ENCODE assay signal across 8 cellular contexts in genomic region chr6:110178626-110179405, GRCh38. TPM values are rescaled to one million over a fixed set of nuclear protein-coding genes. Genes with fewer than 3 reads are reported as not detected.
DNase-seq lines count a peak whose midpoint lies in the region; ATAC-seq and TF ChIP-seq lines count a peak whose summit lies in the region.

No MANE protein-coding gene starts in this region.

- H3K9me3 ChIP-seq in H9 (ENCODE audit: control insufficient read depth, low read depth, low read length) (no peaks in the 10 kb centered on the region), left ventricle myocardium inferior (replicated peaks) (no peaks in the 10 kb centered on the region), upper lobe of left lung (no peaks in the 10 kb centered on the region)

- intact Hi-C loops in left ventricle myocardium inferior (cut with micrococcal nuclease) (loop anchor here (5.0 kb wide), 1 partner anchor 213 kb away; no protein-coding TSS in a partner anchor), posterior cingulate gyrus (cut with DNase I) (loop anchor here (5.0 kb wide), 2 partner anchors 213 to 487 kb away; partner anchors contain the start of genes AK9 and FIG4)

- H4K91ac ChIP-seq in H9 (ENCODE audit: insufficient read length, low read depth, low read length), result no peak overlapping the region

- H3K14ac ChIP-seq in H9 (ENCODE audit: insufficient read depth, low read length), result no peak overlapping the region; the same call in 1 of the 2 replicates

- H3K4me3 Mint-ChIP-seq in H9, result peak overlapping the region in 1 of 2 experiments; percentile 86; a peak in 4 of 5 replicates

- peak overlapping the region; percentile 70 for H3K9ac ChIP-seq in H9 (ENCODE audit: extremely low read depth, insufficient read length, low read length)

- H3K9me3 Mint-ChIP-seq in H9, result no peaks in the 10 kb centered on the region

- H3K27ac ChIP-seq in H9 (ENCODE audit: insufficient read length, low read depth, low read length) (no peak overlapping the region), left ventricle myocardium inferior (replicated peaks) (peak overlapping the region; percentile 91), upper lobe of left lung (peak overlapping the region; percentile 67 to 91 (median 85))

- TF ChIP-seq EP300 in upper lobe of left lung (IDR thresholded peaks at IDR 0.05), result no peak

- H3K4me1 Mint-ChIP-seq in H9, result peaks cover 12 to 14% of the 10 kb centered on the region in 2 experiments

- H3K4me1 ChIP-seq in H9 (ENCODE audit: insufficient read depth, low read length) (no peaks in the 10 kb centered on the region; the same call in 1 of the 2 replicates), left ventricle myocardium inferior (peaks cover 54% of the 10 kb centered on the region), upper lobe of left lung (peaks cover 29 to 37% (median 33%) of the 10 kb centered on the region in 4 donors)

- no peak overlapping the region for H2BK15ac ChIP-seq in H9 (ENCODE audit: low read depth, low read length)

- H3K23me2 ChIP-seq in H9 (ENCODE audit: insufficient read length, low read depth, low read length, poor library complexity, severe bottlenecking), result peaks cover 7% of the 10 kb centered on the region

- peaks cover 24% of the 10 kb centered on the region; the same call in 1 of the 2 replicates for H3K79me2 ChIP-seq in H9 (ENCODE audit: insufficient read depth, low read length)

- H2BK12ac ChIP-seq in H9 (ENCODE audit: insufficient read length, low read depth, low read length), result no peak overlapping the region

- H3T11ph ChIP-seq in H9 (ENCODE audit: low read length), result no peak overlapping the region

- no peaks in the 10 kb centered on the region for H4K20me1 ChIP-seq in H9 (ENCODE audit: control insufficient read depth, insufficient read depth, insufficient read length)

- no peak overlapping the region for H3K4ac ChIP-seq in H9 (ENCODE audit: low read depth, low read length)

- H2AK5ac ChIP-seq in H9 (ENCODE audit: insufficient read length, low read length), result no peak overlapping the region

- no peak overlapping the region for H2BK120ac ChIP-seq in H9 (ENCODE audit: low read depth, low read length, poor library complexity, severe bottlenecking)

- peaks cover 2% of the 10 kb centered on the region for H3K79me1 ChIP-seq in H9 (ENCODE audit: insufficient read depth, low read depth, low read length, poor library complexity, severe bottlenecking)

- peak overlapping the region; percentile 89 for H3K4me2 ChIP-seq in H9 (ENCODE audit: insufficient read depth, insufficient read length, low read length)

- H3K18ac ChIP-seq in H9 (ENCODE audit: insufficient read length, low read depth, low read length), result no peak overlapping the region

- H2BK5ac ChIP-seq in H9 (ENCODE audit: insufficient read length, low read length), result no peak overlapping the region

- no peak overlapping the region for H3K23ac ChIP-seq in H9 (ENCODE audit: insufficient read length, low read depth, low read length)

- no peak overlapping the region for H4K8ac ChIP-seq in H9 (replicated peaks; ENCODE audit: insufficient read length, low read depth, low read length)

- H3K27me3 ChIP-seq in H9 (ENCODE audit: insufficient read depth, low read length), result no peaks in the 10 kb centered on the region
- H3K27me3 ChIP-seq in left ventricle myocardium inferior (ENCODE audit: low read depth), result no peaks in the 10 kb centered on the region
- H3K27me3 ChIP-seq in upper lobe of left lung, result no peaks in the 10 kb centered on the region

- H3K4me3 ChIP-seq in left ventricle myocardium inferior, result peak overlapping the region; percentile 94
- peak overlapping the region; percentile 72 to 90 (median 84) for H3K4me3 ChIP-seq in upper lobe of left lung

- no peaks in the 10 kb centered on the region for H3K36me3 Mint-ChIP-seq in H9 (ENCODE audit: insufficient read depth in 1 of 3, low read depth in 3 of 3)

- no peak overlapping the region for H4K5ac ChIP-seq in H9 (ENCODE audit: insufficient read length, low read depth, low read length)

- H3K27ac Mint-ChIP-seq in H9, result peak overlapping the region in 1 of 3 experiments; percentile 50; a peak in 1 of 7 replicates

- no peaks in the 10 kb centered on the region for H3K36me3 ChIP-seq in left ventricle myocardium inferior
- no peaks in the 10 kb centered on the region for H3K36me3 ChIP-seq in upper lobe of left lung

- WGBS in H9 (ENCODE audit: extremely low coverage, insufficient read length, low lambda C conversion rate), result no CpG with 5 or more reads among the region's 66 CpGs
- 1 to 2% methylated on average over 10 to 43 of the region's 66 CpGs for WGBS in upper lobe of left lung, 2 donors

- no peaks in the 10 kb centered on the region for H3K27me3 Mint-ChIP-seq in H9 (ENCODE audit: low read depth)

- DNase-seq in D341Med (ENCODE audit: low spot score), result peak; percentile 69
- DNase-seq in H9, result peak; percentile 43
- DNase-seq in NCI-H1417 (lab: John Stamatoyannopoulos, UW), result peak; percentile 72 to 92 (median 84)
- peak; percentile 49 for DNase-seq in T follicular helper cell (ENCODE audit: low read depth)
- DNase-seq in amniotic epithelial cell (ENCODE audit: low read depth), result peak; percentile 67
- peak; percentile 15 for DNase-seq in left ventricle myocardium inferior
- peak; percentile 24 to 88 (median 48) for DNase-seq in posterior cingulate gyrus
- peak; percentile 33 to 91 for DNase-seq in upper lobe of left lung

- no peak overlapping the region for H2AFZ ChIP-seq in H9 (ENCODE audit: low read length)

- no peak for TF ChIP-seq POLR2A in upper lobe of left lung (IDR thresholded peaks at IDR 0.05)

- ATAC-seq in upper lobe of left lung (ENCODE audit: low FRiP score in 2 of 2), result peak in 1 of 2 donors; percentile 16

- no peak overlapping the region for H2BK20ac ChIP-seq in H9 (ENCODE audit: low read depth, low read length, poor library complexity, severe bottlenecking)

- H3K56ac ChIP-seq in H9 (ENCODE audit: insufficient read length, low read depth, low read length), result no peak overlapping the region

- TF ChIP-seq CTCF in H9 (conservative IDR thresholded peaks at IDR 0.05) (peak; percentile 63), left ventricle myocardium inferior (IDR thresholded peaks at IDR 0.05; ENCODE audit: borderline replicate concordance) (peak; percentile 73), upper lobe of left lung (IDR thresholded peaks at IDR 0.05) (peak in 4 of 6 experiments; percentile 33 to 64 (median 42))

RNA-seq across cellular contexts. Expression of gene WASF1, which starts 0.7 kb away (rescaled TPM):
- 28.6 and 29.3 TPM in 2 replicates for total RNA-seq in H9 (2021)
- 0.80 TPM for total RNA-seq in left ventricle myocardium inferior
- 1 to 10 TPM; 2.0 to 9.4 (median 4.3) TPM for total RNA-seq in upper lobe of left lung

RNA-seq across cellular contexts. Expression of gene CDC40, which starts 1.4 kb away (rescaled TPM):
- total RNA-seq in H9 (2021), result 22.3 and 23.5 TPM in 2 replicates
- 16.1 TPM for total RNA-seq in left ventricle myocardium inferior
- 10 to 100 TPM in 5 of 6 donors, 1 to 10 TPM in 1; 10.0 to 34.5 (median 20.9) TPM for total RNA-seq in upper lobe of left lung

Comparison
In these comparisons a context has a peak if more than half of its experiments do, and no peak if none do; other contexts are left out.
1. DNase-seq: peak in every context shown above with its lines; median percentile 84 in NCI-H1417; 69 in D341Med; 67 in amniotic epithelial cell; 62 in upper lobe of left lung; 49 in T follicular helper cell; 48 in posterior cingulate gyrus; 43 in H9; 15 in left ventricle myocardium inferior.